Comparison of ENCODE assay signal across 1 cellular context in the genomic region with DNA sequence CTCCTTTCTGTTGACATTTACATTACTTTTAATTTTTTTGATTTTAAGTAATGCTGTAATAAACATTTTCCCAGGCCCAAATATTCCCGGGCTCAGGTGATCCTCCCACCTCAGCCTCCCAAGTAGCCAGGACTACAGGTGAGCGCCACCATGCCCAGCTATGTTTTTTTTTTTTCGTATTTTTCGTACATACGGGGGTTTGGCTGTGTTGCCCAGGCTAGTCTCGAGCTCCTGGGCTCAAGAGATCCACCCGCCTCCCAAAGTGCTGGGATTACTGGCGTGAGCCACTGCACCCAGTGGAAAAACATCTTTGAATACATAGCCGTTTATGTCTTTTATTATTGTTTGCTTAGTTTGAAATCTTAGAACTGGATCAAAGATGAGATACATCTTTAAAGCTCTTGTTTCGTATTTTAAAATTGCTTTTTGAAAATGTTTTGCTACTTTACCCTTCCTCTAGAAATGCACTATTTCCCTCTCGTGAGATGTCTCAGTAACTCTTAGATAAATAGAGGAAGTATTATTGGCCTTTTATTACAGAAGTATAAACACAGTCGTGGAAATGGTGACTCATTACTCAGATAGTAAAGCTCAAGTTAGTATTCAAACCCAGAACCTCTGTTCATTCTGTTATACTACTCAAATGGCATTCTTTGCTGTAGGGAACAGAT.
TF ChIP-seq lines count a peak whose summit lies in the region.

No MANE protein-coding gene starts in this region.

TF ChIP-seq in K562, 482 proteins besides CTCF, POLR2A, EP300 and RAD21 (continued from another document and continues in another):
- TF ChIP-seq, protein P1, sequence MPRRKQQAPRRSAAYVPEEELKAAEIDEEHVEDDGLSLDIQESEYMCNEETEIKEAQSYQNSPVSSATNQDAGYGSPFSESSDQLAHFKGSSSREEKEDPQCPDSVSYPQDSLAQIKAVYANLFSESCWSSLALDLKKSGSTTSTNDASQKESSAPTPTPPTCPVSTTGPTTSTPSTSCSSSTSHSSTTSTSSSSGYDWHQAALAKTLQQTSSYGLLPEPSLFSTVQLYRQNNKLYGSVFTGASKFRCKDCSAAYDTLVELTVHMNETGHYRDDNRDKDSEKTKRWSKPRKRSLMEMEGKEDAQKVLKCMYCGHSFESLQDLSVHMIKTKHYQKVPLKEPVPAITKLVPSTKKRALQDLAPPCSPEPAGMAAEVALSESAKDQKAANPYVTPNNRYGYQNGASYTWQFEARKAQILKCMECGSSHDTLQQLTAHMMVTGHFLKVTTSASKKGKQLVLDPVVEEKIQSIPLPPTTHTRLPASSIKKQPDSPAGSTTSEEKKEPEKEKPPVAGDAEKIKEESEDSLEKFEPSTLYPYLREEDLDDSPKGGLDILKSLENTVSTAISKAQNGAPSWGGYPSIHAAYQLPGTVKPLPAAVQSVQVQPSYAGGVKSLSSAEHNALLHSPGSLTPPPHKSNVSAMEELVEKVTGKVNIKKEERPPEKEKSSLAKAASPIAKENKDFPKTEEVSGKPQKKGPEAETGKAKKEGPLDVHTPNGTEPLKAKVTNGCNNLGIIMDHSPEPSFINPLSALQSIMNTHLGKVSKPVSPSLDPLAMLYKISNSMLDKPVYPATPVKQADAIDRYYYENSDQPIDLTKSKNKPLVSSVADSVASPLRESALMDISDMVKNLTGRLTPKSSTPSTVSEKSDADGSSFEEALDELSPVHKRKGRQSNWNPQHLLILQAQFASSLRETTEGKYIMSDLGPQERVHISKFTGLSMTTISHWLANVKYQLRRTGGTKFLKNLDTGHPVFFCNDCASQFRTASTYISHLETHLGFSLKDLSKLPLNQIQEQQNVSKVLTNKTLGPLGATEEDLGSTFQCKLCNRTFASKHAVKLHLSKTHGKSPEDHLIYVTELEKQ (CRISPR knock-in tag; IDR thresholded peaks at IDR 0.05) = no peak
- TF ChIP-seq DNMT1 (IDR thresholded peaks at IDR 0.05) = no peak
- TF ChIP-seq LARP7 (IDR thresholded peaks at IDR 0.05) = no peak
- TF ChIP-seq ZNF766 (CRISPR knock-in tag; conservative IDR thresholded peaks at IDR 0.05) = no peak
- TF ChIP-seq NFATC3 (IDR thresholded peaks at IDR 0.05) = peak; percentile 93; the same call in 1 of the 2 replicates
- TF ChIP-seq, protein P2, sequence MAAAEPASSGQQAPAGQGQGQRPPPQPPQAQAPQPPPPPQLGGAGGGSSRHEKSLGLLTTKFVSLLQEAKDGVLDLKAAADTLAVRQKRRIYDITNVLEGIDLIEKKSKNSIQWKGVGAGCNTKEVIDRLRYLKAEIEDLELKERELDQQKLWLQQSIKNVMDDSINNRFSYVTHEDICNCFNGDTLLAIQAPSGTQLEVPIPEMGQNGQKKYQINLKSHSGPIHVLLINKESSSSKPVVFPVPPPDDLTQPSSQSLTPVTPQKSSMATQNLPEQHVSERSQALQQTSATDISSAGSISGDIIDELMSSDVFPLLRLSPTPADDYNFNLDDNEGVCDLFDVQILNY (CRISPR knock-in tag; IDR thresholded peaks at IDR 0.05) = no peak
- no peak for TF ChIP-seq NFRKB (IDR thresholded peaks at IDR 0.05; ENCODE audit: low read depth)
- TF ChIP-seq KLF1 (tag; IDR thresholded peaks at IDR 0.05) = no peak
- no peak for TF ChIP-seq TCF7L2 (IDR thresholded peaks at IDR 0.05; ENCODE audit: low read depth, low read length)
- TF ChIP-seq, protein P3, sequence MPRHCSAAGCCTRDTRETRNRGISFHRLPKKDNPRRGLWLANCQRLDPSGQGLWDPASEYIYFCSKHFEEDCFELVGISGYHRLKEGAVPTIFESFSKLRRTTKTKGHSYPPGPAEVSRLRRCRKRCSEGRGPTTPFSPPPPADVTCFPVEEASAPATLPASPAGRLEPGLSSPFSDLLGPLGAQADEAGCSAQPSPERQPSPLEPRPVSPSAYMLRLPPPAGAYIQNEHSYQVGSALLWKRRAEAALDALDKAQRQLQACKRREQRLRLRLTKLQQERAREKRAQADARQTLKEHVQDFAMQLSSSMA (CRISPR knock-in tag; IDR thresholded peaks at IDR 0.05) = no peak
- TF ChIP-seq RBM22 (IDR thresholded peaks at IDR 0.05; ENCODE audit: low read depth, low read length, poor library complexity, severe bottlenecking) = no peak
- 0 out of 2 replicates have a peak, but pooled peaks have one; percentile 10 for TF ChIP-seq SOX6 (IDR thresholded peaks at IDR 0.05)
- peak; percentile 24 for TF ChIP-seq BRD9 (IDR thresholded peaks at IDR 0.05; ENCODE audit: low read depth, partially characterized antibody)
- TF ChIP-seq NFIC (IDR thresholded peaks at IDR 0.05) = no peak
- TF ChIP-seq, protein P4, sequence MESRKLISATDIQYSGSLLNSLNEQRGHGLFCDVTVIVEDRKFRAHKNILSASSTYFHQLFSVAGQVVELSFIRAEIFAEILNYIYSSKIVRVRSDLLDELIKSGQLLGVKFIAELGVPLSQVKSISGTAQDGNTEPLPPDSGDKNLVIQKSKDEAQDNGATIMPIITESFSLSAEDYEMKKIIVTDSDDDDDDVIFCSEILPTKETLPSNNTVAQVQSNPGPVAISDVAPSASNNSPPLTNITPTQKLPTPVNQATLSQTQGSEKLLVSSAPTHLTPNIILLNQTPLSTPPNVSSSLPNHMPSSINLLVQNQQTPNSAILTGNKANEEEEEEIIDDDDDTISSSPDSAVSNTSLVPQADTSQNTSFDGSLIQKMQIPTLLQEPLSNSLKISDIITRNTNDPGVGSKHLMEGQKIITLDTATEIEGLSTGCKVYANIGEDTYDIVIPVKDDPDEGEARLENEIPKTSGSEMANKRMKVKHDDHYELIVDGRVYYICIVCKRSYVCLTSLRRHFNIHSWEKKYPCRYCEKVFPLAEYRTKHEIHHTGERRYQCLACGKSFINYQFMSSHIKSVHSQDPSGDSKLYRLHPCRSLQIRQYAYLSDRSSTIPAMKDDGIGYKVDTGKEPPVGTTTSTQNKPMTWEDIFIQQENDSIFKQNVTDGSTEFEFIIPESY (CRISPR knock-in tag; IDR thresholded peaks at IDR 0.05) = no peak
- TF ChIP-seq POLR2AphosphoS2 (IDR thresholded peaks at IDR 0.05; ENCODE audit: low read length) = no peak
- no peak for TF ChIP-seq GABPB2 (CRISPR knock-in tag; conservative IDR thresholded peaks at IDR 0.05)
- TF ChIP-seq ARID2 (IDR thresholded peaks at IDR 0.05) = no peak
- TF ChIP-seq ZNF324 (CRISPR knock-in tag; IDR thresholded peaks at IDR 0.05) = no peak
- TF ChIP-seq ARID1B (IDR thresholded peaks at IDR 0.05) = peak; percentile 77
- no peak for TF ChIP-seq MTF1 (CRISPR knock-in tag; IDR thresholded peaks at IDR 0.05; ENCODE audit: borderline replicate concordance)
- TF ChIP-seq, protein P5, sequence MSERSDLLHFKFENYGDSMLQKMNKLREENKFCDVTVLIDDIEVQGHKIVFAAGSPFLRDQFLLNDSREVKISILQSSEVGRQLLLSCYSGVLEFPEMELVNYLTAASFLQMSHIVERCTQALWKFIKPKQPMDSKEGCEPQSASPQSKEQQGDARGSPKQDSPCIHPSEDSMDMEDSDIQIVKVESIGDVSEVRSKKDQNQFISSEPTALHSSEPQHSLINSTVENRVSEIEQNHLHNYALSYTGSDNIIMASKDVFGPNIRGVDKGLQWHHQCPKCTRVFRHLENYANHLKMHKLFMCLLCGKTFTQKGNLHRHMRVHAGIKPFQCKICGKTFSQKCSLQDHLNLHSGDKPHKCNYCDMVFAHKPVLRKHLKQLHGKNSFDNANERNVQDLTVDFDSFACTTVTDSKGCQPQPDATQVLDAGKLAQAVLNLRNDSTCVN (CRISPR knock-in tag; IDR thresholded peaks at IDR 0.05) = no peak
- peak; percentile 92 for TF ChIP-seq SMARCE1 (IDR thresholded peaks at IDR 0.05)
- TF ChIP-seq, protein P6, sequence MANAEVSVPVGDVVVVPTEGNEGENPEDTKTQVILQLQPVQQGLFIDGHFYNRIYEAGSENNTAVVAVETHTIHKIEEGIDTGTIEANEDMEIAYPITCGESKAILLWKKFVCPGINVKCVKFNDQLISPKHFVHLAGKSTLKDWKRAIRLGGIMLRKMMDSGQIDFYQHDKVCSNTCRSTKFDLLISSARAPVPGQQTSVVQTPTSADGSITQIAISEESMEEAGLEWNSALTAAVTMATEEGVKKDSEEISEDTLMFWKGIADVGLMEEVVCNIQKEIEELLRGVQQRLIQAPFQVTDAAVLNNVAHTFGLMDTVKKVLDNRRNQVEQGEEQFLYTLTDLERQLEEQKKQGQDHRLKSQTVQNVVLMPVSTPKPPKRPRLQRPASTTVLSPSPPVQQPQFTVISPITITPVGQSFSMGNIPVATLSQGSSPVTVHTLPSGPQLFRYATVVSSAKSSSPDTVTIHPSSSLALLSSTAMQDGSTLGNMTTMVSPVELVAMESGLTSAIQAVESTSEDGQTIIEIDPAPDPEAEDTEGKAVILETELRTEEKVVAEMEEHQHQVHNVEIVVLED (CRISPR knock-in tag; IDR thresholded peaks at IDR 0.05) = no peak
- no peak for TF ChIP-seq GATA2 (CRISPR knock-in tag; IDR thresholded peaks at IDR 0.05)
- TF ChIP-seq, protein P7, sequence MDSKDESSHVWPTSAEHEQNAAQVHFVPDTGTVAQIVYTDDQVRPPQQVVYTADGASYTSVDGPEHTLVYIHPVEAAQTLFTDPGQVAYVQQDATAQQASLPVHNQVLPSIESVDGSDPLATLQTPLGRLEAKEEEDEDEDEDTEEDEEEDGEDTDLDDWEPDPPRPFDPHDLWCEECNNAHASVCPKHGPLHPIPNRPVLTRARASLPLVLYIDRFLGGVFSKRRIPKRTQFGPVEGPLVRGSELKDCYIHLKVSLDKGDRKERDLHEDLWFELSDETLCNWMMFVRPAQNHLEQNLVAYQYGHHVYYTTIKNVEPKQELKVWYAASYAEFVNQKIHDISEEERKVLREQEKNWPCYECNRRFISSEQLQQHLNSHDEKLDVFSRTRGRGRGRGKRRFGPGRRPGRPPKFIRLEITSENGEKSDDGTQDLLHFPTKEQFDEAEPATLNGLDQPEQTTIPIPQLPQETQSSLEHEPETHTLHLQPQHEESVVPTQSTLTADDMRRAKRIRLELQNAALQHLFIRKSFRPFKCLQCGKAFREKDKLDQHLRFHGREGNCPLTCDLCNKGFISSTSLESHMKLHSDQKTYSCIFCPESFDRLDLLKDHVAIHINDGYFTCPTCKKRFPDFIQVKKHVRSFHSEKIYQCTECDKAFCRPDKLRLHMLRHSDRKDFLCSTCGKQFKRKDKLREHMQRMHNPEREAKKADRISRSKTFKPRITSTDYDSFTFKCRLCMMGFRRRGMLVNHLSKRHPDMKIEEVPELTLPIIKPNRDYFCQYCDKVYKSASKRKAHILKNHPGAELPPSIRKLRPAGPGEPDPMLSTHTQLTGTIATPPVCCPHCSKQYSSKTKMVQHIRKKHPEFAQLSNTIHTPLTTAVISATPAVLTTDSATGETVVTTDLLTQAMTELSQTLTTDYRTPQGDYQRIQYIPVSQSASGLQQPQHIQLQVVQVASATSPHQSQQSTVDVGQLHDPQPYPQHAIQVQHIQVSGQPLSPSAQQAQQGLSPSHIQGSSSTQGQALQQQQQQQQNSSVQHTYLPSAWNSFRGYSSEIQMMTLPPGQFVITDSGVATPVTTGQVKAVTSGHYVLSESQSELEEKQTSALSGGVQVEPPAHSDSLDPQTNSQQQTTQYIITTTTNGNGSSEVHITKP (IDR thresholded peaks at IDR 0.05; ENCODE audit: partially characterized antibody) = no peak
- TF ChIP-seq CSDE1 (IDR thresholded peaks at IDR 0.05) = no peak
- TF ChIP-seq, protein P8, sequence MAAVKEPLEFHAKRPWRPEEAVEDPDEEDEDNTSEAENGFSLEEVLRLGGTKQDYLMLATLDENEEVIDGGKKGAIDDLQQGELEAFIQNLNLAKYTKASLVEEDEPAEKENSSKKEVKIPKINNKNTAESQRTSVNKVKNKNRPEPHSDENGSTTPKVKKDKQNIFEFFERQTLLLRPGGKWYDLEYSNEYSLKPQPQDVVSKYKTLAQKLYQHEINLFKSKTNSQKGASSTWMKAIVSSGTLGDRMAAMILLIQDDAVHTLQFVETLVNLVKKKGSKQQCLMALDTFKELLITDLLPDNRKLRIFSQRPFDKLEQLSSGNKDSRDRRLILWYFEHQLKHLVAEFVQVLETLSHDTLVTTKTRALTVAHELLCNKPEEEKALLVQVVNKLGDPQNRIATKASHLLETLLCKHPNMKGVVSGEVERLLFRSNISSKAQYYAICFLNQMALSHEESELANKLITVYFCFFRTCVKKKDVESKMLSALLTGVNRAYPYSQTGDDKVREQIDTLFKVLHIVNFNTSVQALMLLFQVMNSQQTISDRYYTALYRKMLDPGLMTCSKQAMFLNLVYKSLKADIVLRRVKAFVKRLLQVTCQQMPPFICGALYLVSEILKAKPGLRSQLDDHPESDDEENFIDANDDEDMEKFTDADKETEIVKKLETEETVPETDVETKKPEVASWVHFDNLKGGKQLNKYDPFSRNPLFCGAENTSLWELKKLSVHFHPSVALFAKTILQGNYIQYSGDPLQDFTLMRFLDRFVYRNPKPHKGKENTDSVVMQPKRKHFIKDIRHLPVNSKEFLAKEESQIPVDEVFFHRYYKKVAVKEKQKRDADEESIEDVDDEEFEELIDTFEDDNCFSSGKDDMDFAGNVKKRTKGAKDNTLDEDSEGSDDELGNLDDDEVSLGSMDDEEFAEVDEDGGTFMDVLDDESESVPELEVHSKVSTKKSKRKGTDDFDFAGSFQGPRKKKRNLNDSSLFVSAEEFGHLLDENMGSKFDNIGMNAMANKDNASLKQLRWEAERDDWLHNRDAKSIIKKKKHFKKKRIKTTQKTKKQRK (IDR thresholded peaks at IDR 0.05; ENCODE audit: borderline replicate concordance, low read depth, low read length) = no peak
- TF ChIP-seq HDGF (IDR thresholded peaks at IDR 0.05) = no peak
- no peak for TF ChIP-seq FOXJ3 (CRISPR knock-in tag; IDR thresholded peaks at IDR 0.05)
- TF ChIP-seq MIER1 (IDR thresholded peaks at IDR 0.05; ENCODE audit: low read depth) = 0 out of 2 replicates have a peak, but pooled peaks have one; percentile 30
- TF ChIP-seq, protein P9, sequence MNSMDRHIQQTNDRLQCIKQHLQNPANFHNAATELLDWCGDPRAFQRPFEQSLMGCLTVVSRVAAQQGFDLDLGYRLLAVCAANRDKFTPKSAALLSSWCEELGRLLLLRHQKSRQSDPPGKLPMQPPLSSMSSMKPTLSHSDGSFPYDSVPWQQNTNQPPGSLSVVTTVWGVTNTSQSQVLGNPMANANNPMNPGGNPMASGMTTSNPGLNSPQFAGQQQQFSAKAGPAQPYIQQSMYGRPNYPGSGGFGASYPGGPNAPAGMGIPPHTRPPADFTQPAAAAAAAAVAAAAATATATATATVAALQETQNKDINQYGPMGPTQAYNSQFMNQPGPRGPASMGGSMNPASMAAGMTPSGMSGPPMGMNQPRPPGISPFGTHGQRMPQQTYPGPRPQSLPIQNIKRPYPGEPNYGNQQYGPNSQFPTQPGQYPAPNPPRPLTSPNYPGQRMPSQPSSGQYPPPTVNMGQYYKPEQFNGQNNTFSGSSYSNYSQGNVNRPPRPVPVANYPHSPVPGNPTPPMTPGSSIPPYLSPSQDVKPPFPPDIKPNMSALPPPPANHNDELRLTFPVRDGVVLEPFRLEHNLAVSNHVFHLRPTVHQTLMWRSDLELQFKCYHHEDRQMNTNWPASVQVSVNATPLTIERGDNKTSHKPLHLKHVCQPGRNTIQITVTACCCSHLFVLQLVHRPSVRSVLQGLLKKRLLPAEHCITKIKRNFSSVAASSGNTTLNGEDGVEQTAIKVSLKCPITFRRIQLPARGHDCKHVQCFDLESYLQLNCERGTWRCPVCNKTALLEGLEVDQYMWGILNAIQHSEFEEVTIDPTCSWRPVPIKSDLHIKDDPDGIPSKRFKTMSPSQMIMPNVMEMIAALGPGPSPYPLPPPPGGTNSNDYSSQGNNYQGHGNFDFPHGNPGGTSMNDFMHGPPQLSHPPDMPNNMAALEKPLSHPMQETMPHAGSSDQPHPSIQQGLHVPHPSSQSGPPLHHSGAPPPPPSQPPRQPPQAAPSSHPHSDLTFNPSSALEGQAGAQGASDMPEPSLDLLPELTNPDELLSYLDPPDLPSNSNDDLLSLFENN (IDR thresholded peaks at IDR 0.05; ENCODE audit: low read depth in 2 of 2, low read length in 2 of 2) = no peak
- TF ChIP-seq ZFP36 (IDR thresholded peaks at IDR 0.05; ENCODE audit: low read depth, low read length, partially characterized antibody) = no peak
- no peak for TF ChIP-seq HNRNPLL (IDR thresholded peaks at IDR 0.05; ENCODE audit: low read depth, low read length, poor library complexity, severe bottlenecking)
